ENCODE assay signal across 8 cellular contexts in the genomic region with DNA sequence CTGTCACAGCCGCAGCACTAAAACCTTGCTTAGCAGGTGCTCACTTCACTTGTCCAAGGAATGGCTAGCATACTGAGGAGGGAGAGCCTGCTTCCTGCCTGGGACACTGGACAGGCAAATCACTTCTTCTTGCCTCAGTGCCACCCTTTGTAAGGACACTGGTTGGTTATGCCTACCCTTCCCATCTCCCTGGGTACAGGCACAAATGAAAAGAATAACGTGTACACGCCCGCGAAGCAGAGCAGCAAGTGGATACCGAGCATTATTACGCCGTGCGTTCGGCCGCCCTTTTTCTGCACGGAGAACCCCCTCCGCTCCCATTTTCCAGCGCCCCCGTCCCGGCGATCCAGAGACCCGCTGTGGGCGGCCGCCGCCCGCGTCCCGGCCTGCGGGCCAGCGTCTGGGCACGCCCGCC. TPM values are rescaled to one million over a fixed set of nuclear protein-coding genes. Genes with fewer than 3 reads are reported as not detected.
DNase-seq lines count a peak whose midpoint lies in the region; ATAC-seq and TF ChIP-seq lines count a peak whose summit lies in the region.

No MANE protein-coding gene starts in this region.

- intact Hi-C loops in uterus (cut with DNase I; ENCODE audit: low total_unique reads) = loop anchor here (10.0 kb wide), 1 partner anchor 128 kb away; no protein-coding TSS in a partner anchor

- H3K27ac ChIP-seq in BLaER1 treated with 17β-estradiol and CSF1 and Interleukin-3, amounts not matched to agents 10 nM and 100 nM = peak overlapping the region; percentile 93 to 99 (median 97)
- peak overlapping the region; percentile 73 to 92 (median 82) for H3K27ac ChIP-seq in Peyer's patch
- H3K27ac ChIP-seq in ectodermal cell (ENCODE audit: insufficient read depth, low read depth, low read length, poor library complexity, severe bottlenecking) = no peak overlapping the region
- H3K27ac ChIP-seq in uterus = peak overlapping the region; percentile 71 to 87

- TF ChIP-seq CTCF in Peyer's patch (IDR thresholded peaks at IDR 0.05) (no peak), uterus (IDR thresholded peaks at IDR 0.05) (no peak)

- DNase-seq in Peyer's patch (peak in 1 of 3 donors; percentile 53), uterus (peak in 1 of 2 donors; percentile 16), NK-92 (lab: John Stamatoyannopoulos, UW; ENCODE audit: unreplicated experiment) (no peak)

- no peak for TF ChIP-seq POLR2A in Peyer's patch (IDR thresholded peaks at IDR 0.05)
- no peak for TF ChIP-seq POLR2A in uterus (IDR thresholded peaks at IDR 0.05)

- peak; percentile 13 for ATAC-seq in GM18861 (IDR thresholded peaks at IDR 0.05; ENCODE audit: unreplicated experiment)
- peak; percentile 22 for ATAC-seq in HG03025 (IDR thresholded peaks at IDR 0.05; ENCODE audit: low FRiP score, unreplicated experiment)

- H3K4me3 ChIP-seq in BLaER1 treated with 17β-estradiol and CSF1 and Interleukin-3, amounts not matched to agents 10 nM and 100 nM = peak overlapping the region; percentile 84 to 100 (median 96)
- peak overlapping the region; percentile 70 to 98 (median 92) for H3K4me3 ChIP-seq in Peyer's patch
- peak overlapping the region; percentile 78 for H3K4me3 ChIP-seq in ectodermal cell (ENCODE audit: insufficient read depth, low read depth, low read length)
- H3K4me3 ChIP-seq in mononuclear cell (ENCODE audit: low read length) = peak overlapping the region; percentile 69
- H3K4me3 ChIP-seq in uterus = peak overlapping the region; percentile 52 to 86

- no peaks in the 10 kb centered on the region for H3K27me3 ChIP-seq in BLaER1 treated with 17β-estradiol and CSF1 and Interleukin-3, amounts not matched to agents 10 nM and 100 nM
- no peaks in the 10 kb centered on the region for H3K27me3 ChIP-seq in Peyer's patch
- peaks cover 23% of the 10 kb centered on the region for H3K27me3 ChIP-seq in ectodermal cell (ENCODE audit: control insufficient read depth, insufficient read depth, low read length, poor library complexity, severe bottlenecking)
- H3K27me3 ChIP-seq in mononuclear cell (ENCODE audit: insufficient read depth, low read length) = no peaks in the 10 kb centered on the region
- no peaks in the 10 kb centered on the region for H3K27me3 ChIP-seq in uterus

- WGBS in ectodermal cell, 2 experiments = 1 to 2% methylated on average over 28 of the region's 28 CpGs

- H4K20me1 ChIP-seq in BLaER1 treated with 17β-estradiol and CSF1 and Interleukin-3, amounts not matched to agents 10 nM and 100 nM = peaks cover 0 to 38% (median 24%) of the 10 kb centered on the region in 11 experiments; a peak in 17 of 22 replicates

- H3K4me1 ChIP-seq in BLaER1 treated with 17β-estradiol and CSF1 and Interleukin-3, amounts not matched to agents 10 nM and 100 nM = peaks cover 45 to 68% (median 61%) of the 10 kb centered on the region in 10 experiments
- peaks cover 0 to 17% (median 6%) of the 10 kb centered on the region in 4 donors for H3K4me1 ChIP-seq in Peyer's patch
- H3K4me1 ChIP-seq in ectodermal cell (ENCODE audit: control insufficient read depth, insufficient read depth, low read length) = peaks cover 4% of the 10 kb centered on the region
- peaks cover 61% of the 10 kb centered on the region for H3K4me1 ChIP-seq in mononuclear cell (ENCODE audit: insufficient read depth, low read length)
- H3K4me1 ChIP-seq in uterus = peaks cover 0 to 4% of the 10 kb centered on the region in 2 donors

- H3K9me3 ChIP-seq in BLaER1 treated with 17β-estradiol and CSF1 and Interleukin-3, amounts not matched to agents 10 nM and 100 nM (replicated peaks in 1 of 11) = no peaks in the 10 kb centered on the region
- H3K9me3 ChIP-seq in Peyer's patch = no peaks in the 10 kb centered on the region
- no peaks in the 10 kb centered on the region for H3K9me3 ChIP-seq in ectodermal cell (ENCODE audit: control insufficient read depth, low read length)
- H3K9me3 ChIP-seq in mononuclear cell (ENCODE audit: low read depth, low read length) = no peaks in the 10 kb centered on the region
- H3K9me3 ChIP-seq in uterus = no peaks in the 10 kb centered on the region

- H3K9ac ChIP-seq in BLaER1 treated with 17β-estradiol and CSF1 and Interleukin-3, amounts not matched to agents 10 nM and 100 nM = peak overlapping the region; percentile 91 to 99 (median 97)

- H3K4me2 ChIP-seq in BLaER1 treated with 17β-estradiol and CSF1 and Interleukin-3, amounts not matched to agents 10 nM and 100 nM = peak overlapping the region; percentile 83 to 97 (median 93)

- H3K36me3 ChIP-seq in BLaER1 treated with 17β-estradiol and CSF1 and Interleukin-3, amounts not matched to agents 10 nM and 100 nM = peaks cover 0 to 16% (median 0%) of the 10 kb centered on the region in 11 experiments; a peak in 1 of 22 replicates
- H3K36me3 ChIP-seq in Peyer's patch (no peaks in the 10 kb centered on the region), ectodermal cell (ENCODE audit: control insufficient read depth, insufficient read depth, low read length) (no peaks in the 10 kb centered on the region), uterus (no peaks in the 10 kb centered on the region)

RNA-seq across cellular contexts. Expression of a gene that starts 0.3 kb away (rescaled TPM):
- 10 to 100 TPM in 2 of 4 donors, 1 to 10 TPM in 2; 6.1 to 26.4 (median 10.6) TPM for total RNA-seq in Peyer's patch
- polyA plus RNA-seq in ectodermal cell (2013, experiment 1 of 4) = 10.7 TPM
- 10.2 TPM for polyA plus RNA-seq in ectodermal cell (2013, experiment 2 of 4)
- 9.6 TPM for polyA plus RNA-seq in ectodermal cell (2013, experiment 3 of 4)
- polyA plus RNA-seq in ectodermal cell (2013, experiment 4 of 4) = 10.1 TPM
- 42.2 TPM for total RNA-seq in mononuclear cell
- total RNA-seq in uterus = 10 to 100 TPM in 3 of 4 donors, 1 to 10 TPM in 1; 6.1 to 68.2 (median 26.2) TPM
